In genomic region chr20:50442526-50442925, GRCh38 we compare ENCODE assay signal across 1 cellular context.
TF ChIP-seq lines count a peak whose summit lies in the region.

No MANE protein-coding gene starts in this region.

TF ChIP-seq in IMR-90, 13 proteins besides CTCF, POLR2A, EP300 and RAD21:
- TF ChIP-seq BHLHE40 (IDR thresholded peaks at IDR 0.05; ENCODE audit: low read depth, low read length): no peak
- no peak for TF ChIP-seq ELK1 (IDR thresholded peaks at IDR 0.05; ENCODE audit: borderline replicate concordance, low read depth, low read length)
- no peak for TF ChIP-seq MXI1 (IDR thresholded peaks at IDR 0.05; ENCODE audit: borderline replicate concordance, low read depth, low read length)
- TF ChIP-seq CHD1 (IDR thresholded peaks at IDR 0.05; ENCODE audit: low read depth, low read length): no peak
- no peak for TF ChIP-seq MAFK (IDR thresholded peaks at IDR 0.05; ENCODE audit: low read depth, low read length)
- TF ChIP-seq, protein P1, sequence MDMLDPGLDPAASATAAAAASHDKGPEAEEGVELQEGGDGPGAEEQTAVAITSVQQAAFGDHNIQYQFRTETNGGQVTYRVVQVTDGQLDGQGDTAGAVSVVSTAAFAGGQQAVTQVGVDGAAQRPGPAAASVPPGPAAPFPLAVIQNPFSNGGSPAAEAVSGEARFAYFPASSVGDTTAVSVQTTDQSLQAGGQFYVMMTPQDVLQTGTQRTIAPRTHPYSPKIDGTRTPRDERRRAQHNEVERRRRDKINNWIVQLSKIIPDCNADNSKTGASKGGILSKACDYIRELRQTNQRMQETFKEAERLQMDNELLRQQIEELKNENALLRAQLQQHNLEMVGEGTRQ (IDR thresholded peaks at IDR 0.05; ENCODE audit: low read depth, low read length): no peak
- no peak for TF ChIP-seq SMC3 (IDR thresholded peaks at IDR 0.05; ENCODE audit: low read depth, low read length)
- no peak for TF ChIP-seq CEBPB (IDR thresholded peaks at IDR 0.05; ENCODE audit: low read depth, low read length)
- no peak for TF ChIP-seq RFX5 (IDR thresholded peaks at IDR 0.05; ENCODE audit: low read depth, low read length)
